1 cellular context compared by ENCODE assay signal in the genomic region with DNA sequence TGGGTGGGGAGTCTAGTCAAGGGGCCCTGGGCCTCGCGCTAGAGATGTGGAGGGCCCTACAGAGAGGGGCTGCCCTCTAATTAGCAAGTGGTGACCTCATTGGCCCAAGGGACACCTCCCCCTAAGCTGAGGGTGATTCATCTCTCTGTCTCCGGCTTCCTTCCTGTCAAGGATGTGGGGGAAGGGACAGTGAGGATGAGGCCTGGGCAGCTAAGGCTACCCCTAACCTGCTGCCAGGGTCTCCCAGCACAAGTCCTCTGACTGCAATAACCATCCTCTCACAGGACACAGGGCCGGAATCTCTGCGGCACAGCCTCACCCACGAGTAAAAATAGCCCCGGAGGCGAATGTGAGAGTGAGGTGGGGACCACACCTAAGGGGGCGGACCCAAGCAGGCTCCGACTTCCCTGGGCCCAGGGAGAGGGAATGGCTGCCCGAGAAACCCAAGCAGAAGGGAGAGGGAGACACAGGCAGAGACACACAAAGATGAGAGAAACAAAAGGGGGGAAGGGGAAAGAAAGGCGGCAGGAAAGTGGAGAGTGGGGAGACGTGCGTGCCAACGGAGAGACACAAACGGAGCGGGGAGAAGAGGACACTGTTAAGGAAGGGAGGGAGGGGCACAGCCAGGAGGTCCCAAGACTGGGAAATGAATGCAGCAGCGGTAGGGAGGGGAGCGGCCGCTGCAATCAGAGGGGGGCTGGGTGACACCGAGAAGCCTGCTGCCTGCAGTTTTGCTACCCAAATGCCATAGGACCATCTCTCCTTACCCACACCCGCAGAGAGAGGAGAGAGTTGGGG.
A peak's percentile ranks its signal among the peaks of the same experiment; 100 is the strongest.
TF ChIP-seq lines count a peak whose summit lies in the region.

No MANE protein-coding gene starts in this region.

TF ChIP-seq in HepG2, 621 proteins besides CTCF, POLR2A, EP300 and RAD21 (continued from another document and continues in another):
- TF ChIP-seq, protein P1, sequence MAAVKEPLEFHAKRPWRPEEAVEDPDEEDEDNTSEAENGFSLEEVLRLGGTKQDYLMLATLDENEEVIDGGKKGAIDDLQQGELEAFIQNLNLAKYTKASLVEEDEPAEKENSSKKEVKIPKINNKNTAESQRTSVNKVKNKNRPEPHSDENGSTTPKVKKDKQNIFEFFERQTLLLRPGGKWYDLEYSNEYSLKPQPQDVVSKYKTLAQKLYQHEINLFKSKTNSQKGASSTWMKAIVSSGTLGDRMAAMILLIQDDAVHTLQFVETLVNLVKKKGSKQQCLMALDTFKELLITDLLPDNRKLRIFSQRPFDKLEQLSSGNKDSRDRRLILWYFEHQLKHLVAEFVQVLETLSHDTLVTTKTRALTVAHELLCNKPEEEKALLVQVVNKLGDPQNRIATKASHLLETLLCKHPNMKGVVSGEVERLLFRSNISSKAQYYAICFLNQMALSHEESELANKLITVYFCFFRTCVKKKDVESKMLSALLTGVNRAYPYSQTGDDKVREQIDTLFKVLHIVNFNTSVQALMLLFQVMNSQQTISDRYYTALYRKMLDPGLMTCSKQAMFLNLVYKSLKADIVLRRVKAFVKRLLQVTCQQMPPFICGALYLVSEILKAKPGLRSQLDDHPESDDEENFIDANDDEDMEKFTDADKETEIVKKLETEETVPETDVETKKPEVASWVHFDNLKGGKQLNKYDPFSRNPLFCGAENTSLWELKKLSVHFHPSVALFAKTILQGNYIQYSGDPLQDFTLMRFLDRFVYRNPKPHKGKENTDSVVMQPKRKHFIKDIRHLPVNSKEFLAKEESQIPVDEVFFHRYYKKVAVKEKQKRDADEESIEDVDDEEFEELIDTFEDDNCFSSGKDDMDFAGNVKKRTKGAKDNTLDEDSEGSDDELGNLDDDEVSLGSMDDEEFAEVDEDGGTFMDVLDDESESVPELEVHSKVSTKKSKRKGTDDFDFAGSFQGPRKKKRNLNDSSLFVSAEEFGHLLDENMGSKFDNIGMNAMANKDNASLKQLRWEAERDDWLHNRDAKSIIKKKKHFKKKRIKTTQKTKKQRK (IDR thresholded peaks at IDR 0.05; ENCODE audit: low read length): no peak
- TF ChIP-seq NR1H2 (CRISPR knock-in tag; IDR thresholded peaks at IDR 0.05; ENCODE audit: borderline replicate concordance, low read depth) (no peak), TRIM24 (CRISPR knock-in tag; IDR thresholded peaks at IDR 0.05) (no peak), NFE2L2 (IDR thresholded peaks at IDR 0.05; ENCODE audit: low read length) (no peak), GLI4 (CRISPR knock-in tag; IDR thresholded peaks at IDR 0.05; ENCODE audit: borderline replicate concordance) (no peak; the same call in 1 of the 2 replicates), JUND (CRISPR knock-in tag; IDR thresholded peaks at IDR 0.05) (peak; percentile 85), MAFG (CRISPR knock-in tag; IDR thresholded peaks at IDR 0.05) (no peak), ZBTB20 (CRISPR knock-in tag; IDR thresholded peaks at IDR 0.05; ENCODE audit: borderline replicate concordance, low read depth) (no peak; the same call in 1 of the 2 replicates), PTBP1 (IDR thresholded peaks at IDR 0.05; ENCODE audit: low read depth, low read length, poor library complexity, severe bottlenecking) (no peak), TBX2 (CRISPR knock-in tag; IDR thresholded peaks at IDR 0.05; ENCODE audit: borderline replicate concordance) (peak; percentile 46), SYNCRIP (IDR thresholded peaks at IDR 0.05; ENCODE audit: insufficient read depth, low read depth, low read length) (no peak), CCAR2 (optimal IDR thresholded peaks at IDR 0.05; ENCODE audit: low read depth, low read length) (peak; percentile 31), ZNF850 (CRISPR knock-in tag; conservative IDR thresholded peaks at IDR 0.05) (0 out of 2 replicates have a peak, but pooled peaks have one; percentile 46), KMT2A (CRISPR knock-in tag; IDR thresholded peaks at IDR 0.05) (no peak), KLF16 (CRISPR knock-in tag; IDR thresholded peaks at IDR 0.05) (peak in 1 of 2 experiments; percentile 59; a peak in 1 of 4 replicates), IKZF4 (CRISPR knock-in tag; IDR thresholded peaks at IDR 0.05; ENCODE audit: borderline replicate concordance, low read depth, not compliant biosample characterization) (no peak), CEBPG (CRISPR knock-in tag; IDR thresholded peaks at IDR 0.05) (0 out of 2 replicates have a peak, but pooled peaks have one; percentile 2), ZNF253 (CRISPR knock-in tag; IDR thresholded peaks at IDR 0.05; ENCODE audit: borderline replicate concordance) (peak; percentile 54; the same call in 1 of the 2 replicates), ZNF737 (CRISPR knock-in tag; IDR thresholded peaks at IDR 0.05; ENCODE audit: borderline replicate concordance) (no peak), ZNF766 (CRISPR knock-in tag; IDR thresholded peaks at IDR 0.05; ENCODE audit: borderline replicate concordance) (no peak), ZFY (CRISPR knock-in tag; IDR thresholded peaks at IDR 0.05) (peak; percentile 60), MATR3 (CRISPR knock-in tag; IDR thresholded peaks at IDR 0.05) (no peak), TAF1 (CRISPR knock-in tag; IDR thresholded peaks at IDR 0.05) (peak; percentile 69), HDAC1 (CRISPR knock-in tag; IDR thresholded peaks at IDR 0.05) (peak; percentile 52; the same call in 1 of the 2 replicates), KDM5A (IDR thresholded peaks at IDR 0.05; ENCODE audit: borderline replicate concordance, low read length) (no peak)
- TF ChIP-seq, protein P2, sequence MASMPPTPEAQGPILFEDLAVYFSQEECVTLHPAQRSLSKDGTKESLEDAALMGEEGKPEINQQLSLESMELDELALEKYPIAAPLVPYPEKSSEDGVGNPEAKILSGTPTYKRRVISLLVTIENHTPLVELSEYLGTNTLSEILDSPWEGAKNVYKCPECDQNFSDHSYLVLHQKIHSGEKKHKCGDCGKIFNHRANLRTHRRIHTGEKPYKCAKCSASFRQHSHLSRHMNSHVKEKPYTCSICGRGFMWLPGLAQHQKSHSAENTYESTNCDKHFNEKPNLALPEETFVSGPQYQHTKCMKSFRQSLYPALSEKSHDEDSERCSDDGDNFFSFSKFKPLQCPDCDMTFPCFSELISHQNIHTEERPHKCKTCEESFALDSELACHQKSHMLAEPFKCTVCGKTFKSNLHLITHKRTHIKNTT (CRISPR knock-in tag; IDR thresholded peaks at IDR 0.05): no peak
- TF ChIP-seq, protein P3, sequence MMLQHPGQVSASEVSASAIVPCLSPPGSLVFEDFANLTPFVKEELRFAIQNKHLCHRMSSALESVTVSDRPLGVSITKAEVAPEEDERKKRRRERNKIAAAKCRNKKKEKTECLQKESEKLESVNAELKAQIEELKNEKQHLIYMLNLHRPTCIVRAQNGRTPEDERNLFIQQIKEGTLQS (CRISPR knock-in tag; IDR thresholded peaks at IDR 0.05): peak; percentile 91
- TF ChIP-seq, protein P4, sequence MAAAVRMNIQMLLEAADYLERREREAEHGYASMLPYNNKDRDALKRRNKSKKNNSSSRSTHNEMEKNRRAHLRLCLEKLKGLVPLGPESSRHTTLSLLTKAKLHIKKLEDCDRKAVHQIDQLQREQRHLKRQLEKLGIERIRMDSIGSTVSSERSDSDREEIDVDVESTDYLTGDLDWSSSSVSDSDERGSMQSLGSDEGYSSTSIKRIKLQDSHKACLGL (CRISPR knock-in tag; IDR thresholded peaks at IDR 0.05): no peak
- TF ChIP-seq, protein P5, sequence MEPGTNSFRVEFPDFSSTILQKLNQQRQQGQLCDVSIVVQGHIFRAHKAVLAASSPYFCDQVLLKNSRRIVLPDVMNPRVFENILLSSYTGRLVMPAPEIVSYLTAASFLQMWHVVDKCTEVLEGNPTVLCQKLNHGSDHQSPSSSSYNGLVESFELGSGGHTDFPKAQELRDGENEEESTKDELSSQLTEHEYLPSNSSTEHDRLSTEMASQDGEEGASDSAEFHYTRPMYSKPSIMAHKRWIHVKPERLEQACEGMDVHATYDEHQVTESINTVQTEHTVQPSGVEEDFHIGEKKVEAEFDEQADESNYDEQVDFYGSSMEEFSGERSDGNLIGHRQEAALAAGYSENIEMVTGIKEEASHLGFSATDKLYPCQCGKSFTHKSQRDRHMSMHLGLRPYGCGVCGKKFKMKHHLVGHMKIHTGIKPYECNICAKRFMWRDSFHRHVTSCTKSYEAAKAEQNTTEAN (CRISPR knock-in tag; conservative IDR thresholded peaks at IDR 0.05): no peak
- TF ChIP-seq, protein P6, sequence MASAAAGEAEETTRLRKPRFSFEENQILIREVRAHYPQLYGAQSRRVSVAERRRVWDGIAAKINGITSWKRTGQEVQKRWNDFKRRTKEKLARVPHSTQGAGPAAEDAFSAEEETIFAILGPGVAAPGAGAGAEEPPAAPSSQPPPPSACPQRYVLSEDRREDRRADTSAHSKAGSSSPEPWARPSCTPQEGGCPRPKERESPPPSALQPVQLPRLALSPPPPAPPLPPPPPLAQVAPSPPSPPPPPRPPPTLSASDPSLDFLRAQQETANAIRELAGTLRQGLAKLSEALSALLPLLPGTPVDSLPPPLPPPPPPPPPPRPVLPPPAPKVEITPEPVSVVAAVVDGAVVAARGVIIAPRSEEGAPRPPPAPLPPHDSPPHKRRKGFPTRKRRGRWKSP (CRISPR knock-in tag; IDR thresholded peaks at IDR 0.05): 0 out of 2 replicates have a peak, but pooled peaks have one; percentile 45
- TF ChIP-seq, protein P7, sequence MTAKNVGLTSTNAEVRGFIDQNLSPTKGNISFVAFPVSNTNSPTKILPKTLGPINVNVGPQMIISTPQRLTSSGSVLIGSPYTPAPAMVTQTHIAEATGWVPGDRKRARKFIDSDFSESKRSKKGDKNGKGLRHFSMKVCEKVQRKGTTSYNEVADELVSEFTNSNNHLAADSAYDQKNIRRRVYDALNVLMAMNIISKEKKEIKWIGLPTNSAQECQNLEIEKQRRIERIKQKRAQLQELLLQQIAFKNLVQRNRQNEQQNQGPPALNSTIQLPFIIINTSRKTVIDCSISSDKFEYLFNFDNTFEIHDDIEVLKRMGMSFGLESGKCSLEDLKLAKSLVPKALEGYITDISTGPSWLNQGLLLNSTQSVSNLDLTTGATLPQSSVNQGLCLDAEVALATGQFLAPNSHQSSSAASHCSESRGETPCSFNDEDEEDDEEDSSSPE (CRISPR knock-in tag; IDR thresholded peaks at IDR 0.05): no peak
- TF ChIP-seq, protein P8, sequence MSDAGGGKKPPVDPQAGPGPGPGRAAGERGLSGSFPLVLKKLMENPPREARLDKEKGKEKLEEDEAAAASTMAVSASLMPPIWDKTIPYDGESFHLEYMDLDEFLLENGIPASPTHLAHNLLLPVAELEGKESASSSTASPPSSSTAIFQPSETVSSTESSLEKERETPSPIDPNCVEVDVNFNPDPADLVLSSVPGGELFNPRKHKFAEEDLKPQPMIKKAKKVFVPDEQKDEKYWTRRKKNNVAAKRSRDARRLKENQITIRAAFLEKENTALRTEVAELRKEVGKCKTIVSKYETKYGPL (CRISPR knock-in tag; IDR thresholded peaks at IDR 0.05): 0 out of 2 replicates have a peak, but pooled peaks have one; percentile 21
- TF ChIP-seq, protein P9, sequence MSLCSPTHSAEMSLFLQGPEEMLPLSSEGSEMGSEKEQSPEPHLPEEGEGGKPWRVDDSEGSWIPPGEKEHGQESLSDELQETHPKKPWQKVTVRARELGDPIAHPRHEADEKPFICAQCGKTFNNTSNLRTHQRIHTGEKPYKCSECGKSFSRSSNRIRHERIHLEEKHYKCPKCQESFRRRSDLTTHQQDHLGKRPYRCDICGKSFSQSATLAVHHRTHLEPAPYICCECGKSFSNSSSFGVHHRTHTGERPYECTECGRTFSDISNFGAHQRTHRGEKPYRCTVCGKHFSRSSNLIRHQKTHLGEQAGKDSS (CRISPR knock-in tag; IDR thresholded peaks at IDR 0.05; ENCODE audit: borderline replicate concordance, low read depth): no peak
- TF ChIP-seq, protein P10, sequence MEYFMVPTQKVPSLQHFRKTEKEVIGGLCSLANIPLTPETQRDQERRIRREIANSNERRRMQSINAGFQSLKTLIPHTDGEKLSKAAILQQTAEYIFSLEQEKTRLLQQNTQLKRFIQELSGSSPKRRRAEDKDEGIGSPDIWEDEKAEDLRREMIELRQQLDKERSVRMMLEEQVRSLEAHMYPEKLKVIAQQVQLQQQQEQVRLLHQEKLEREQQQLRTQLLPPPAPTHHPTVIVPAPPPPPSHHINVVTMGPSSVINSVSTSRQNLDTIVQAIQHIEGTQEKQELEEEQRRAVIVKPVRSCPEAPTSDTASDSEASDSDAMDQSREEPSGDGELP (IDR thresholded peaks at IDR 0.05; ENCODE audit: borderline replicate concordance, low read depth): no peak
- TF ChIP-seq, protein P11, sequence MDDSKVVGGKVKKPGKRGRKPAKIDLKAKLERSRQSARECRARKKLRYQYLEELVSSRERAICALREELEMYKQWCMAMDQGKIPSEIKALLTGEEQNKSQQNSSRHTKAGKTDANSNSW (CRISPR knock-in tag; IDR thresholded peaks at IDR 0.05; ENCODE audit: borderline replicate concordance): no peak
- TF ChIP-seq, protein P12, sequence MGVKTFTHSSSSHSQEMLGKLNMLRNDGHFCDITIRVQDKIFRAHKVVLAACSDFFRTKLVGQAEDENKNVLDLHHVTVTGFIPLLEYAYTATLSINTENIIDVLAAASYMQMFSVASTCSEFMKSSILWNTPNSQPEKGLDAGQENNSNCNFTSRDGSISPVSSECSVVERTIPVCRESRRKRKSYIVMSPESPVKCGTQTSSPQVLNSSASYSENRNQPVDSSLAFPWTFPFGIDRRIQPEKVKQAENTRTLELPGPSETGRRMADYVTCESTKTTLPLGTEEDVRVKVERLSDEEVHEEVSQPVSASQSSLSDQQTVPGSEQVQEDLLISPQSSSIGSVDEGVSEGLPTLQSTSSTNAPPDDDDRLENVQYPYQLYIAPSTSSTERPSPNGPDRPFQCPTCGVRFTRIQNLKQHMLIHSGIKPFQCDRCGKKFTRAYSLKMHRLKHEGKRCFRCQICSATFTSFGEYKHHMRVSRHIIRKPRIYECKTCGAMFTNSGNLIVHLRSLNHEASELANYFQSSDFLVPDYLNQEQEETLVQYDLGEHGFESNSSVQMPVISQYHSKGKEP (CRISPR knock-in tag; IDR thresholded peaks at IDR 0.05): no peak
- TF ChIP-seq, protein P13, sequence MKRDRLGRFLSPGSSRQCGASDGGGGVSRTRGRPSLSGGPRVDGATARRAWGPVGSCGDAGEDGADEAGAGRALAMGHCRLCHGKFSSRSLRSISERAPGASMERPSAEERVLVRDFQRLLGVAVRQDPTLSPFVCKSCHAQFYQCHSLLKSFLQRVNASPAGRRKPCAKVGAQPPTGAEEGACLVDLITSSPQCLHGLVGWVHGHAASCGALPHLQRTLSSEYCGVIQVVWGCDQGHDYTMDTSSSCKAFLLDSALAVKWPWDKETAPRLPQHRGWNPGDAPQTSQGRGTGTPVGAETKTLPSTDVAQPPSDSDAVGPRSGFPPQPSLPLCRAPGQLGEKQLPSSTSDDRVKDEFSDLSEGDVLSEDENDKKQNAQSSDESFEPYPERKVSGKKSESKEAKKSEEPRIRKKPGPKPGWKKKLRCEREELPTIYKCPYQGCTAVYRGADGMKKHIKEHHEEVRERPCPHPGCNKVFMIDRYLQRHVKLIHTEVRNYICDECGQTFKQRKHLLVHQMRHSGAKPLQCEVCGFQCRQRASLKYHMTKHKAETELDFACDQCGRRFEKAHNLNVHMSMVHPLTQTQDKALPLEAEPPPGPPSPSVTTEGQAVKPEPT (CRISPR knock-in tag; IDR thresholded peaks at IDR 0.05; ENCODE audit: low read depth): no peak
- TF ChIP-seq, protein P14, sequence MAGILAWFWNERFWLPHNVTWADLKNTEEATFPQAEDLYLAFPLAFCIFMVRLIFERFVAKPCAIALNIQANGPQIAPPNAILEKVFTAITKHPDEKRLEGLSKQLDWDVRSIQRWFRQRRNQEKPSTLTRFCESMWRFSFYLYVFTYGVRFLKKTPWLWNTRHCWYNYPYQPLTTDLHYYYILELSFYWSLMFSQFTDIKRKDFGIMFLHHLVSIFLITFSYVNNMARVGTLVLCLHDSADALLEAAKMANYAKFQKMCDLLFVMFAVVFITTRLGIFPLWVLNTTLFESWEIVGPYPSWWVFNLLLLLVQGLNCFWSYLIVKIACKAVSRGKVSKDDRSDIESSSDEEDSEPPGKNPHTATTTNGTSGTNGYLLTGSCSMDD (CRISPR knock-in tag; IDR thresholded peaks at IDR 0.05): no peak
